In genomic region chr15:22979069-22979698, GRCh38 we compare ENCODE assay signal across 8 cellular contexts. TPM values are rescaled to one million over a fixed set of nuclear protein-coding genes. Genes with fewer than 3 reads are reported as not detected.
DNase-seq lines count a peak whose midpoint lies in the region; ATAC-seq, FAIRE-seq and TF ChIP-seq lines count a peak whose summit lies in the region.

No MANE protein-coding gene starts in this region.

- H3K79me2 ChIP-seq in K562 (ENCODE audit: control insufficient read depth, insufficient read depth, low read length) = peaks cover 36% of the 10 kb centered on the region

- H3K27ac ChIP-seq in K562 (ENCODE audit: extremely low read depth, low read depth, low read length) = no peak overlapping the region; the same call in 2 of the 3 replicates
- H3K27ac ChIP-seq in iPS-18a (ENCODE audit: low read length) = no peak overlapping the region

- BruUV-seq in K562 (replicated peaks; lab: Mats Ljungman, UMichigan) = TSS peak; percentile 62

- WGBS in K562 (ENCODE audit: insufficient coverage, low coverage, missing lambda C conversion rate) = 2% methylated on average over 45 of the region's 54 CpGs

- peaks cover 4% of the 10 kb centered on the region for H3K9me1 ChIP-seq in K562 (ENCODE audit: control insufficient read depth, insufficient read depth, low read length)

- DNase-seq in AG20443 (ENCODE audit: low spot score) (peak; percentile 74), RPMI8226 (peak; percentile 71), K562 (ENCODE audit: extremely low read depth in 1 of 4, low spot score in 3 of 4) (peak; percentile 47 to 69 (median 51)), skeletal muscle cell (ENCODE audit: low read depth) (no peak), NK-92 (lab: John Stamatoyannopoulos, UW; ENCODE audit: unreplicated experiment) (no peak)

- peaks cover 6% of the 10 kb centered on the region; the same call in 1 of the 2 replicates for H4K20me1 ChIP-seq in K562 (replicated peaks; ENCODE audit: control insufficient read depth, insufficient read depth, low read length)

- no peaks in the 10 kb centered on the region for H3K36me3 ChIP-seq in K562 (ENCODE audit: control insufficient read depth, insufficient read depth, low read length)
- H3K36me3 ChIP-seq in iPS-18a (ENCODE audit: control insufficient read depth, low read depth, low read length) = no peaks in the 10 kb centered on the region

- TF ChIP-seq EP300 in K562 (IDR thresholded peaks at IDR 0.05; ENCODE audit: low read length) = no peak

- peak; percentile 58 for ATAC-seq in GM18909 (IDR thresholded peaks at IDR 0.05; ENCODE audit: poor library complexity, unreplicated experiment)
- ATAC-seq in HG03175 (IDR thresholded peaks at IDR 0.05; ENCODE audit: unreplicated experiment) = peak; percentile 58
- peak; percentile 83 for ATAC-seq in K562

- CTCF ChIA-PET in K562 (lab: Yijun Ruan, JAX; ENCODE audit: low intra/inter-chr PET ratio) = interaction anchor here (0.6 kb wide), 1 partner anchor 552 kb away, joined by 3 read pairs; no protein-coding TSS in a partner anchor

- H3K4me3 ChIP-seq in K562 (peak overlapping the region; percentile 79), iPS-18a (ENCODE audit: low read length) (peak overlapping the region; percentile 79), skeletal muscle cell (ENCODE audit: low read depth, low read length) (peak overlapping the region; percentile 92)

- TF ChIP-seq CTCF in K562 (IDR thresholded peaks at IDR 0.05 in 2 of 3, conservative IDR thresholded peaks at IDR 0.05 in 1 of 3; ENCODE audit: insufficient read depth in 2 of 3, low read depth in 1 of 3, low read length in 3 of 3) = no peak

- intact Hi-C loops in K562 (cut with micrococcal nuclease) = loop anchor here (1.0 kb wide), 1 partner anchor 30 kb away; no protein-coding TSS in a partner anchor

- no peaks in the 10 kb centered on the region for H3K9me3 ChIP-seq in K562 (replicated peaks; ENCODE audit: control insufficient read depth, insufficient read depth, low read depth, low read length)
- H3K9me3 ChIP-seq in iPS-18a (ENCODE audit: control insufficient read depth, low read depth, low read length) = no peaks in the 10 kb centered on the region

- TF ChIP-seq RAD21 in K562 (CRISPR knock-in tag; conservative IDR thresholded peaks at IDR 0.05 in 1 of 2, IDR thresholded peaks at IDR 0.05 in 1 of 2) = no peak

- no peak for TF ChIP-seq POLR2A in K562 (conservative IDR thresholded peaks at IDR 0.05)

- H3K4me1 ChIP-seq in K562 (replicated peaks in 1 of 2; ENCODE audit: control insufficient read depth in 2 of 2, insufficient read depth in 2 of 2, low read length in 2 of 2) (peaks cover 9 to 33% of the 10 kb centered on the region in 2 experiments; a peak in 4 of 5 replicates), iPS-18a (ENCODE audit: control insufficient read depth, low read depth, low read length) (no peaks in the 10 kb centered on the region)

- POLR2A ChIA-PET in K562 (lab: Yijun Ruan, JAX) = interaction anchor here (1.2 to 1.3 kb wide), 2 partner anchors 10 to 37 kb away, joined by 5 to 6 read pairs; no protein-coding TSS in a partner anchor

- H3K9ac ChIP-seq in K562 (ENCODE audit: insufficient read depth in 1 of 2, low read depth in 2 of 2, low read length in 2 of 2) (peak overlapping the region; percentile 64 to 90), iPS-18a (ENCODE audit: low read length) (peak overlapping the region; percentile 68)

- peak overlapping the region; percentile 93 for H2AFZ ChIP-seq in K562 (ENCODE audit: low read depth, low read length)

- in situ Hi-C loops in K562 (cut with MboI) = no loop called here

- H3K4me2 ChIP-seq in K562 (ENCODE audit: insufficient read depth, low read length) = peak overlapping the region; percentile 98

- no peak for FAIRE-seq in K562 (lab: Jason Lieb, UNC)

- H3K27me3 ChIP-seq in K562 (ENCODE audit: control insufficient read depth in 2 of 2, insufficient read depth in 2 of 2, low read length in 2 of 2) = no peaks in the 10 kb centered on the region
- H3K27me3 ChIP-seq in iPS-18a (ENCODE audit: control insufficient read depth, insufficient read depth, low read length) = peaks cover 42% of the 10 kb centered on the region

TF ChIP-seq in K562, 482 proteins besides CTCF, POLR2A, EP300 and RAD21 (continues in another document):
- TF ChIP-seq RBFOX2 (IDR thresholded peaks at IDR 0.05; ENCODE audit: low read depth, low read length) (peak; percentile 57), CXXC5 (CRISPR knock-in tag; IDR thresholded peaks at IDR 0.05) (0 out of 2 replicates have a peak, but pooled peaks have one; percentile 11), CHAMP1 (IDR thresholded peaks at IDR 0.05) (no peak), POLR2H (tag; IDR thresholded peaks at IDR 0.05; ENCODE audit: low read depth) (no peak), CTBP1 (IDR thresholded peaks at IDR 0.05; ENCODE audit: borderline replicate concordance) (peak; percentile 26; the same call in 1 of the 2 replicates), RBBP5 (IDR thresholded peaks at IDR 0.05; ENCODE audit: borderline replicate concordance, insufficient read depth, low read length, poor library complexity, severe bottlenecking) (peak; percentile 66), CBFA2T3 (IDR thresholded peaks at IDR 0.05) (no peak), TBL1XR1 (IDR thresholded peaks at IDR 0.05; ENCODE audit: low read length in 2 of 2) (no peak), CBFB (CRISPR knock-in tag; IDR thresholded peaks at IDR 0.05) (no peak), RBM25 (IDR thresholded peaks at IDR 0.05; ENCODE audit: low read depth, low read length, severe bottlenecking) (no peak), NELFE (IDR thresholded peaks at IDR 0.05; ENCODE audit: insufficient read depth, insufficient read length) (no peak), HMGN3 (IDR thresholded peaks at IDR 0.05; ENCODE audit: borderline replicate concordance, extremely low read depth, insufficient read length, low read depth, low read length) (no peak), HNRNPLL (IDR thresholded peaks at IDR 0.05; ENCODE audit: low read depth, low read length, poor library complexity, severe bottlenecking) (peak; percentile 83)

RNA-seq across cellular contexts. Expression of gene CYFIP1, which starts 1.0 kb away (rescaled TPM):
- 71.4 and 94.0 TPM in 2 replicates for total RNA-seq in K562 (2011; cell fraction: chromatin; rRNA removed; ENCODE audit: low replicate concordance)
- 39.1 and 52.5 TPM in 2 replicates for total RNA-seq in K562 (2011; cell fraction: nucleolus; rRNA removed)
- 51.9 and 52.3 TPM in 2 replicates for total RNA-seq in K562 (2011; cell fraction: nucleoplasm; rRNA removed)
- 32.1 and 46.2 TPM in 2 replicates for total RNA-seq in K562 (2014; rRNA removed)
- total RNA-seq in K562 (2014; rRNA removed; fragmentation: Illumina TruSeq; extraction: Trizol) = 24.0 and 27.4 TPM in 2 replicates
- 27.0 and 31.4 TPM in 2 replicates for total RNA-seq in K562 (2015; rRNA removed; fragmentation: Illumina TruSeq; extraction: Trizol)
- total RNA-seq in K562 (2021) = 58.1 and 59.8 TPM in 2 replicates
- 42.7 and 45.8 TPM in 2 replicates for polyA plus RNA-seq in K562 (2011; rRNA removed)
- polyA plus RNA-seq in K562 (2011; cell fraction: cytosol; rRNA removed) = 56.3 and 68.6 TPM in 2 replicates
- polyA plus RNA-seq in K562 (2011; cell fraction: nucleus; rRNA removed) = 78.3 and 80.7 TPM in 2 replicates
- 32.8 and 39.6 TPM in 2 replicates for polyA plus RNA-seq in K562 (2012)
- 28.3 and 31.8 TPM in 2 replicates for polyA plus RNA-seq in K562 (2014; fragmentation: Illumina TruSeq; extraction: Trizol)
- 1 to 10 TPM; 3.8 to 6.6 TPM for polyA plus RNA-seq in K562 (2014; fragmentation: Nextera tagmentation; extraction: Ambion mirVana)
- polyA plus RNA-seq in K562 (2014; rRNA removed) = 28.0 and 31.2 TPM in 2 replicates
- polyA minus RNA-seq in K562 (2011; rRNA and poly(A)+ RNA removed) = 76.4 and 89.0 TPM in 2 replicates
- polyA minus RNA-seq in K562 (2011; cell fraction: cytosol; rRNA and poly(A)+ RNA removed) = 20.4 and 23.9 TPM in 2 replicates
- polyA minus RNA-seq in K562 (2011; cell fraction: nucleus; rRNA and poly(A)+ RNA removed) = 20.5 and 32.2 TPM in 2 replicates

Comparison
In these comparisons a context has a peak if more than half of its experiments do, and no peak if none do; other contexts are left out.
1. DNase-seq: peak in AG20443 (single experiment), RPMI8226 (single experiment) and K562 (4 of 4); none in skeletal muscle cell (single experiment) and NK-92 (single experiment).
2. Peak in every context shown above with its lines, with median percentiles within 50 percentile points of each other: ATAC-seq and H3K4me3 ChIP-seq.